In genomic region chr2:97870396-97870843, GRCh38 we compare ENCODE assay signal across 8 cellular contexts.
A peak's percentile ranks its signal among the peaks of the same experiment; 100 is the strongest.
DNase-seq lines count a peak whose midpoint lies in the region; ATAC-seq, FAIRE-seq and TF ChIP-seq lines count a peak whose summit lies in the region.

No MANE protein-coding gene starts in this region.

- in situ Hi-C loops in K562 (cut with MboI): no loop called here

- H2AFZ ChIP-seq in K562 (ENCODE audit: low read depth, low read length): no peak overlapping the region

- peak; percentile 10; the same call in 1 of the 2 replicates for TF ChIP-seq EP300 in K562 (IDR thresholded peaks at IDR 0.05; ENCODE audit: low read length)

- FAIRE-seq in K562 (lab: Jason Lieb, UNC): peak; percentile 93
- FAIRE-seq in urothelium cell line (lab: Jason Lieb, UNC): no peak

- TF ChIP-seq RAD21 in K562 (CRISPR knock-in tag; conservative IDR thresholded peaks at IDR 0.05 in 1 of 2, IDR thresholded peaks at IDR 0.05 in 1 of 2): peak; percentile 32 to 55

- CTCF ChIA-PET in K562 (lab: Yijun Ruan, JAX; ENCODE audit: low intra/inter-chr PET ratio): no interaction called here

- WGBS in K562 (ENCODE audit: insufficient coverage, low coverage, missing lambda C conversion rate): 46% methylated on average over 4 of the region's 4 CpGs

- no peaks in the 10 kb centered on the region; the same call in 2 of the 3 replicates for H3K36me3 ChIP-seq in K562 (ENCODE audit: control insufficient read depth, insufficient read depth, low read length)

- no peak overlapping the region for H3K9ac ChIP-seq in K562 (ENCODE audit: insufficient read depth in 1 of 2, low read depth in 2 of 2, low read length in 2 of 2)

- no peak overlapping the region for H3K4me2 ChIP-seq in K562 (ENCODE audit: insufficient read depth, low read length)

- POLR2A ChIA-PET in K562 (lab: Yijun Ruan, JAX): no interaction called here

- BruUV-seq in K562 (replicated peaks; lab: Mats Ljungman, UMichigan): no TSS peak

- H4K20me1 ChIP-seq in K562 (replicated peaks; ENCODE audit: control insufficient read depth, insufficient read depth, low read length): no peaks in the 10 kb centered on the region

- H3K4me3 ChIP-seq in K562: no peak overlapping the region

- H3K79me2 ChIP-seq in K562 (ENCODE audit: control insufficient read depth, insufficient read depth, low read length): no peaks in the 10 kb centered on the region

- TF ChIP-seq CTCF in K562 (IDR thresholded peaks at IDR 0.05 in 2 of 3, conservative IDR thresholded peaks at IDR 0.05 in 1 of 3; ENCODE audit: insufficient read depth in 2 of 3, low read depth in 1 of 3, low read length in 3 of 3): peak in 1 of 3 experiments; percentile 34; a peak in 2 of 6 replicates

- intact Hi-C loops in K562 (cut with micrococcal nuclease): no loop called here

- H3K4me1 ChIP-seq in K562 (replicated peaks in 1 of 2; ENCODE audit: control insufficient read depth in 2 of 2, insufficient read depth in 2 of 2, low read length in 2 of 2): peaks cover 0 to 10% of the 10 kb centered on the region in 2 experiments; a peak in 4 of 5 replicates

- H3K27me3 ChIP-seq in K562 (ENCODE audit: control insufficient read depth in 2 of 2, insufficient read depth in 2 of 2, low read length in 2 of 2): no peaks in the 10 kb centered on the region

- H3K9me3 ChIP-seq in K562 (replicated peaks; ENCODE audit: control insufficient read depth, insufficient read depth, low read depth, low read length): no peaks in the 10 kb centered on the region; the same call in 1 of the 2 replicates

- no peaks in the 10 kb centered on the region for H3K9me1 ChIP-seq in K562 (ENCODE audit: control insufficient read depth, insufficient read depth, low read length)

- TF ChIP-seq POLR2A in K562 (conservative IDR thresholded peaks at IDR 0.05): no peak

- peak; percentile 100 for ATAC-seq in GM18909 (IDR thresholded peaks at IDR 0.05; ENCODE audit: poor library complexity, unreplicated experiment)
- ATAC-seq in HG03103 (IDR thresholded peaks at IDR 0.05; ENCODE audit: low read depth, unreplicated experiment): peak; percentile 99
- peak; percentile 84 for ATAC-seq in K562

- DNase-seq in AML-193 (lab: John Stamatoyannopoulos, UW): peak; percentile 94 to 96
- DNase-seq in OCI-M1 (lab: John Stamatoyannopoulos, UW): peak; percentile 92
- peak in 3 of 4 experiments; percentile 12 to 46 (median 18) for DNase-seq in K562 (ENCODE audit: extremely low read depth in 1 of 4, low spot score in 3 of 4)
- peak; percentile 54 for DNase-seq in medulla oblongata (ENCODE audit: extremely low spot score)
- peak; percentile 73 for DNase-seq in urothelium cell line (ENCODE audit: low spot score)
- no peak for DNase-seq in iPS-NIHi11 (ENCODE audit: low spot score)

- H3K27ac ChIP-seq in K562 (ENCODE audit: extremely low read depth, low read depth, low read length): peak overlapping the region; percentile 41; the same call in 2 of the 3 replicates

TF ChIP-seq in K562, 482 proteins besides CTCF, POLR2A, EP300 and RAD21 (continues in another document):
- TF ChIP-seq PKNOX1 (IDR thresholded peaks at IDR 0.05) (peak; percentile 51), ZHX1 (conservative IDR thresholded peaks at IDR 0.05; ENCODE audit: low read length) (no peak), CCNT2 (IDR thresholded peaks at IDR 0.05; ENCODE audit: borderline replicate concordance, extremely low read depth, insufficient read length, low read depth, low read length) (no peak), MAFF (IDR thresholded peaks at IDR 0.05; ENCODE audit: low read length) (peak; percentile 63), BACH1 (tag; IDR thresholded peaks at IDR 0.05) (peak; percentile 89; the same call in 1 of the 2 replicates), ZNF280A (IDR thresholded peaks at IDR 0.05; ENCODE audit: low read depth, partially characterized antibody) (no peak), RBM25 (IDR thresholded peaks at IDR 0.05; ENCODE audit: low read depth, low read length, severe bottlenecking) (no peak), MAFK (IDR thresholded peaks at IDR 0.05; ENCODE audit: low read length) (peak; percentile 63), NR0B1 (IDR thresholded peaks at IDR 0.05; ENCODE audit: partially characterized antibody) (no peak), HDAC1 (IDR thresholded peaks at IDR 0.05) (no peak), MAX (CRISPR knock-in tag; IDR thresholded peaks at IDR 0.05) (no peak), MIER1 (IDR thresholded peaks at IDR 0.05; ENCODE audit: low read depth) (no peak), ZNF584 (CRISPR knock-in tag; IDR thresholded peaks at IDR 0.05; ENCODE audit: low read depth) (0 out of 2 replicates have a peak, but pooled peaks have one; percentile 39), ZNF263 (CRISPR knock-in tag; IDR thresholded peaks at IDR 0.05; ENCODE audit: borderline replicate concordance) (no peak), TRIM24 (IDR thresholded peaks at IDR 0.05) (0 out of 4 replicates have a peak, but pooled peaks of 1 of the 2 experiments have one; percentile 9), HEY1 (CRISPR knock-in tag; IDR thresholded peaks at IDR 0.05; ENCODE audit: borderline replicate concordance) (no peak), RAD51 (IDR thresholded peaks at IDR 0.05; ENCODE audit: borderline replicate concordance, low read depth) (no peak), SFPQ (IDR thresholded peaks at IDR 0.05; ENCODE audit: low read depth, low read length) (no peak)
